In genomic region chr13:30689752-30690151, GRCh38 we compare ENCODE assay signal across 9 cellular contexts. TPM values are rescaled to one million over a fixed set of nuclear protein-coding genes. Genes with fewer than 3 reads are reported as not detected.
DNase-seq lines count a peak whose midpoint lies in the region; ATAC-seq and TF ChIP-seq lines count a peak whose summit lies in the region.
"Had no signal": no experiment of that assay in that cellular context is flagged by ENCODE, and none has a peak within 500 bp of the region (broad histone marks: within the 10 kb centered on the region; RNA-seq: fewer than 3 reads in every experiment).

No MANE protein-coding gene starts in this region.

- POLR2A ChIA-PET in activated CD4-positive, alpha-beta memory T cell treated with anti-CD3 and anti-CD28 coated beads, Interleukin-2, amount 10 ng/mL, durations not matched to agents 7 days and 5 days (lab: Charles Lee): interaction anchor here (1.3 to 1.4 kb wide), 2 partner anchors 50 to 73 kb away, joined by 5 to 7 read pairs; no protein-coding TSS in a partner anchor
- POLR2A ChIA-PET in activated CD4-positive, alpha-beta memory T cell treated with anti-CD3 and anti-CD28 coated beads for 36 hours (lab: Charles Lee): no interaction called here

- H3K9me3 ChIP-seq in thoracic aorta: no peaks in the 10 kb centered on the region

- TF ChIP-seq CTCF in WI38 (IDR thresholded peaks at IDR 0.05; ENCODE audit: low read depth, low read length) (no peak), thoracic aorta (IDR thresholded peaks at IDR 0.05) (no peak)

- intact Hi-C loops in activated CD4-positive, alpha-beta memory T cell treated with anti-CD3 and anti-CD28 coated beads for 36 hours (cut with micrococcal nuclease): no loop called here

- H3K4me1 Mint-ChIP-seq in activated CD4-positive, alpha-beta memory T cell treated with anti-CD3 and anti-CD28 coated beads, Interleukin-2, amount 10 ng/mL, durations not matched to agents 7 days and 5 days: peaks cover 16% of the 10 kb centered on the region
- peaks cover 6% of the 10 kb centered on the region for H3K4me1 Mint-ChIP-seq in activated CD4-positive, alpha-beta memory T cell treated with anti-CD3 and anti-CD28 coated beads for 36 hours (ENCODE audit: low read depth)

- H3K4me3 Mint-ChIP-seq in activated CD4-positive, alpha-beta memory T cell treated with anti-CD3 and anti-CD28 coated beads, Interleukin-2, amount 10 ng/mL, durations not matched to agents 7 days and 5 days: no peak overlapping the region
- no peak overlapping the region for H3K4me3 Mint-ChIP-seq in activated CD4-positive, alpha-beta memory T cell treated with anti-CD3 and anti-CD28 coated beads for 36 hours

- peaks cover 0 to 12% of the 10 kb centered on the region in 2 donors for H3K4me1 ChIP-seq in thoracic aorta (ENCODE audit: control insufficient read depth in 1 of 2, low read depth in 2 of 2)

- CTCF ChIA-PET in activated CD4-positive, alpha-beta memory T cell treated with anti-CD3 and anti-CD28 coated beads, Interleukin-2, amount 10 ng/mL, durations not matched to agents 7 days and 5 days (lab: Charles Lee): no interaction called here
- CTCF ChIA-PET in activated CD4-positive, alpha-beta memory T cell treated with anti-CD3 and anti-CD28 coated beads for 36 hours (lab: Charles Lee): no interaction called here

- no peak for DNase-seq in activated CD4-positive, alpha-beta memory T cell treated with anti-CD3 and anti-CD28 coated beads, Interleukin-2, amount 10 ng/mL, durations not matched to agents 7 days and 5 days
- DNase-seq in activated CD4-positive, alpha-beta memory T cell treated with anti-CD3 and anti-CD28 coated beads for 36 hours: no peak
- peak; percentile 31 for DNase-seq in islet precursor cell
- no peak for DNase-seq in thoracic aorta (ENCODE audit: low spot score)
- no peak for DNase-seq in GDM1 (lab: John Stamatoyannopoulos, UW)

- no peaks in the 10 kb centered on the region for H3K36me3 ChIP-seq in thoracic aorta
- H3K36me3 ChIP-seq: cardiac muscle cell had no signal

- H3K27ac ChIP-seq in thoracic aorta: peak overlapping the region in 1 of 2 donors; percentile 32
- H3K27ac ChIP-seq: cardiac muscle cell had no signal

- H3K27ac Mint-ChIP-seq in activated CD4-positive, alpha-beta memory T cell treated with anti-CD3 and anti-CD28 coated beads, Interleukin-2, amount 10 ng/mL, durations not matched to agents 7 days and 5 days: peak overlapping the region; percentile 61
- no peak overlapping the region for H3K27ac Mint-ChIP-seq in activated CD4-positive, alpha-beta memory T cell treated with anti-CD3 and anti-CD28 coated beads for 36 hours

- H3K36me3 Mint-ChIP-seq in activated CD4-positive, alpha-beta memory T cell treated with anti-CD3 and anti-CD28 coated beads, Interleukin-2, amount 10 ng/mL, durations not matched to agents 7 days and 5 days (ENCODE audit: low read depth): peaks cover 3% of the 10 kb centered on the region
- no peaks in the 10 kb centered on the region for H3K36me3 Mint-ChIP-seq in activated CD4-positive, alpha-beta memory T cell treated with anti-CD3 and anti-CD28 coated beads for 36 hours

- peaks cover 24% of the 10 kb centered on the region for H3K27me3 Mint-ChIP-seq in activated CD4-positive, alpha-beta memory T cell treated with anti-CD3 and anti-CD28 coated beads, Interleukin-2, amount 10 ng/mL, durations not matched to agents 7 days and 5 days
- H3K27me3 Mint-ChIP-seq in activated CD4-positive, alpha-beta memory T cell treated with anti-CD3 and anti-CD28 coated beads for 36 hours: no peaks in the 10 kb centered on the region

- H3K27me3 ChIP-seq in thoracic aorta (replicated peaks; ENCODE audit: insufficient read depth): no peaks in the 10 kb centered on the region
- H3K27me3 ChIP-seq: cardiac muscle cell had no signal

- peaks cover 3% of the 10 kb centered on the region for H3K9me3 Mint-ChIP-seq in activated CD4-positive, alpha-beta memory T cell treated with anti-CD3 and anti-CD28 coated beads, Interleukin-2, amount 10 ng/mL, durations not matched to agents 7 days and 5 days
- H3K9me3 Mint-ChIP-seq in activated CD4-positive, alpha-beta memory T cell treated with anti-CD3 and anti-CD28 coated beads for 36 hours: no peaks in the 10 kb centered on the region

- ATAC-seq in thoracic aorta (ENCODE audit: insufficient number of reproducible peaks, low FRiP score, low read depth) (no peak), HG03520 (IDR thresholded peaks at IDR 0.05; ENCODE audit: unreplicated experiment) (no peak), HG02981 (IDR thresholded peaks at IDR 0.05; ENCODE audit: unreplicated experiment) (no peak)

- H3K4me3 ChIP-seq in WI38 (ENCODE audit: low read depth, low read length): peak overlapping the region; percentile 52; the same call in 1 of the 2 replicates
- peak overlapping the region; percentile 64 for H3K4me3 ChIP-seq in thoracic aorta
- H3K4me3 ChIP-seq: cardiac muscle cell had no signal

RNA-seq across cellular contexts. Expression of gene ALOX5AP, which starts 45.6 kb away (rescaled TPM):
- 100 to 1,000 TPM; 230 to 238 TPM for total RNA-seq in activated CD4-positive, alpha-beta memory T cell treated with anti-CD3 and anti-CD28 coated beads, Interleukin-2, amount 10 ng/mL, durations not matched to agents 7 days and 5 days
- 10 to 100 TPM; 31.8 to 33.8 TPM for total RNA-seq in activated CD4-positive, alpha-beta memory T cell treated with anti-CD3 and anti-CD28 coated beads for 36 hours
- 10 to 100 TPM; 27.5 to 69.9 TPM for total RNA-seq in thoracic aorta
- total RNA-seq: cardiac muscle cell had no signal
